ENCODE assay signal across 16 cellular contexts in genomic region chr14:100892496-100893227, GRCh38. TPM values are rescaled to one million over a fixed set of nuclear protein-coding genes. Genes with fewer than 3 reads are reported as not detected.
"Had no signal": no experiment of that assay in that cellular context is flagged by ENCODE, and none has a peak within 500 bp of the region (broad histone marks: within the 10 kb centered on the region; RNA-seq: fewer than 3 reads in every experiment).

No MANE protein-coding gene starts in this region.

- ATAC-seq: left lung, T-helper 17 cell had no signal

- H3K9me3 Mint-ChIP-seq: activated CD4-positive, alpha-beta T cell treated with anti-CD3 and anti-CD28 coated beads, Interleukin-2, amount 10 ng/mL, durations not matched to agents 7 days and 5 days; activated T-helper 1 cell treated with anti-CD3 and anti-CD28 coated beads, Interleukin-12 subunit alpha, Interleukin-12 subunit beta, Interleukin-2, Interleukin-4 antibody, amounts not matched to agents 30 ng/mL and 10 ng/mL and 1 ng/mL, durations not matched to agents 14 hours and 24 hours and 36 hours; naive B cell; stimulated activated effector memory CD8-positive, alpha-beta T cell treated with anti-CD3 and anti-CD28 coated beads, Interleukin-12 subunit alpha, Interleukin-12 subunit beta, amount 100 ng/mL, for 72 hours had no signal

- DNase-seq: activated CD4-positive, alpha-beta T cell treated with anti-CD3 and anti-CD28 coated beads, Interleukin-2, amount 10 ng/mL, durations not matched to agents 7 days and 5 days; activated naive CD4-positive, alpha-beta T cell treated with Interleukin-2 at 50 U/mL for 16 hours; erythroblast; naive B cell; occipital lobe; stimulated activated CD4-positive, alpha-beta T cell treated with anti-CD3 and anti-CD28 coated beads, Interleukin-12 subunit alpha, Interleukin-12 subunit beta, amount 100 ng/mL, for 4 hours; stimulated activated CD4-positive, alpha-beta T cell treated with anti-CD3 and anti-CD28 coated beads, Interleukin-2, amount 100 ng/mL, for 24 hours; T-helper 17 cell had no signal

- H3K9me3 ChIP-seq: left lung, tibial artery had no signal

- H3K4me3 Mint-ChIP-seq: activated CD4-positive, alpha-beta T cell treated with anti-CD3 and anti-CD28 coated beads, Interleukin-2, amount 10 ng/mL, durations not matched to agents 7 days and 5 days; activated T-helper 1 cell treated with anti-CD3 and anti-CD28 coated beads, Interleukin-12 subunit alpha, Interleukin-12 subunit beta, Interleukin-2, Interleukin-4 antibody, amounts not matched to agents 30 ng/mL and 10 ng/mL and 1 ng/mL, durations not matched to agents 14 hours and 24 hours and 36 hours; naive B cell; stimulated activated effector memory CD8-positive, alpha-beta T cell treated with anti-CD3 and anti-CD28 coated beads, Interleukin-12 subunit alpha, Interleukin-12 subunit beta, amount 100 ng/mL, for 72 hours; T-helper 17 cell had no signal

- H3K36me3 ChIP-seq: left lung, tibial artery had no signal

- H3K4me1 Mint-ChIP-seq: activated CD4-positive, alpha-beta T cell treated with anti-CD3 and anti-CD28 coated beads, Interleukin-2, amount 10 ng/mL, durations not matched to agents 7 days and 5 days; naive B cell; stimulated activated effector memory CD8-positive, alpha-beta T cell treated with anti-CD3 and anti-CD28 coated beads, Interleukin-12 subunit alpha, Interleukin-12 subunit beta, amount 100 ng/mL, for 72 hours; T-helper 17 cell had no signal

- H3K36me3 Mint-ChIP-seq: naive B cell; stimulated activated effector memory CD8-positive, alpha-beta T cell treated with anti-CD3 and anti-CD28 coated beads, Interleukin-12 subunit alpha, Interleukin-12 subunit beta, amount 100 ng/mL, for 72 hours had no signal

- H3K27ac Mint-ChIP-seq: activated CD4-positive, alpha-beta T cell treated with anti-CD3 and anti-CD28 coated beads, Interleukin-2, amount 10 ng/mL, durations not matched to agents 7 days and 5 days; activated T-helper 1 cell treated with anti-CD3 and anti-CD28 coated beads, Interleukin-12 subunit alpha, Interleukin-12 subunit beta, Interleukin-2, Interleukin-4 antibody, amounts not matched to agents 30 ng/mL and 10 ng/mL and 1 ng/mL, durations not matched to agents 14 hours and 24 hours and 36 hours; naive B cell; stimulated activated effector memory CD8-positive, alpha-beta T cell treated with anti-CD3 and anti-CD28 coated beads, Interleukin-12 subunit alpha, Interleukin-12 subunit beta, amount 100 ng/mL, for 72 hours; T-helper 17 cell had no signal

- H3K4me3 ChIP-seq: dorsolateral prefrontal cortex, left lung, tibial artery had no signal

- H3K27ac ChIP-seq: dorsolateral prefrontal cortex, left lung, tibial artery had no signal

- H3K4me1 ChIP-seq: left lung, tibial artery had no signal

RNA-seq across cellular contexts. Expression of gene RTL1, which starts 10.9 kb away (rescaled TPM):
- total RNA-seq: activated CD4-positive, alpha-beta T cell treated with anti-CD3 and anti-CD28 coated beads, Interleukin-2, amount 10 ng/mL, durations not matched to agents 7 days and 5 days; activated T-helper 1 cell treated with anti-CD3 and anti-CD28 coated beads, Interleukin-12 subunit alpha, Interleukin-12 subunit beta, Interleukin-2, Interleukin-4 antibody, amounts not matched to agents 30 ng/mL and 10 ng/mL and 1 ng/mL, durations not matched to agents 14 hours and 24 hours and 36 hours; left lung; mononuclear cell; occipital lobe; pulmonary artery endothelial cell; T-helper 17 cell had no signal
- polyA plus RNA-seq: keratinocyte had no signal
